16 cellular contexts compared by ENCODE assay signal in the genomic region with DNA sequence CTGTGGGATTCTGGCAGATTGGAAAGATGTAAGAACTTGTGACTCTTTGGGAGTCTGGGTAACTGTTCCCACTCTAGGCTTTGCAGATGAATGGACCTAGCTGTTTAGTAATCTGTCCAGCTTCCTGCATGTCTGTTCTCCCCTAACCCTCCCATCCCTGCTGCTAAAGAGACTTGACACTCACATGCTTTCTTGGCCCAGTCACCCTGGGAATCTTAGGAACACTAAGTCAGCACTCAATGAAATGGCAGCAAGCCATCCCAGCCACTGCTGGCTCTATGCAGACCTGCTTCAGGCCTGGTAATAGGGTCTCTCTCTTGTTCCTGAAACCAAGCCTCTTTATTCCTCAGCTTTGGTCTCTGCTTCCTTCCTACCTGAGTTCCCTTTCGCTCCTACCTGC.
DNase-seq lines count a peak whose midpoint lies in the region; ATAC-seq and TF ChIP-seq lines count a peak whose summit lies in the region.
"Had no signal": no experiment of that assay in that cellular context is flagged by ENCODE, and none has a peak within 500 bp of the region (broad histone marks: within the 10 kb centered on the region; RNA-seq: fewer than 3 reads in every experiment).

No MANE protein-coding gene starts in this region.

- H4K20me1 ChIP-seq in IMR-90 (ENCODE audit: insufficient read depth, low read length): no peaks in the 10 kb centered on the region

- H3K4me3 ChIP-seq in IMR-90 (ENCODE audit: insufficient read depth, low read depth, low read length) (no peak overlapping the region), heart right ventricle (no peak overlapping the region)

- peak; percentile 13 for ATAC-seq in IMR-90 (ENCODE audit: low read depth)
- peak in 7 of 8 donors; percentile 28 to 89 (median 85) for ATAC-seq in heart right ventricle
- ATAC-seq: activated T-helper 17 cell treated with anti-CD3 and anti-CD28 coated beads, Interleukin-2, amount 50 U/mL, for 72 hours had no signal

- no peaks in the 10 kb centered on the region for H3K27me3 Mint-ChIP-seq in brain
- H3K27me3 Mint-ChIP-seq: activated T-helper 17 cell treated with anti-CD3 and anti-CD28 coated beads, Interleukin-2, amount 50 U/mL, for 72 hours; type B pancreatic cell had no signal

- H2AK5ac ChIP-seq in IMR-90 (ENCODE audit: low read depth, low read length): peak overlapping the region; percentile 95

- H2AFZ ChIP-seq in IMR-90 (replicated peaks; ENCODE audit: low read length, poor library complexity): peak overlapping the region; percentile 68

- H3K9me1 ChIP-seq in IMR-90 (ENCODE audit: insufficient read depth, low read length): peaks cover 17% of the 10 kb centered on the region

- no peak for TF ChIP-seq RAD21 in IMR-90 (IDR thresholded peaks at IDR 0.05; ENCODE audit: low read length)

- peaks cover 3 to 17% of the 10 kb centered on the region in 2 experiments; a peak in 2 of 4 replicates for H3K79me1 ChIP-seq in IMR-90 (ENCODE audit: low read depth in 1 of 2, low read length in 2 of 2)

- DNase-seq in IMR-90 (peak; percentile 94), heart right ventricle (peak; percentile 21 to 45), stromal cell of bone marrow (ENCODE audit: low read depth) (peak; percentile 76), RKO (ENCODE audit: low spot score) (no peak), A172 (ENCODE audit: low spot score) (no peak), NOMO-1 treated with dmso at 0.1 percent for 144 hours (lab: John Stamatoyannopoulos, UW; ENCODE audit: unreplicated experiment) (no peak)
- no peak for DNase-seq in activated CD4-positive, alpha-beta T cell treated with anti-CD3 and anti-CD28 coated beads, Interleukin-2, amount 50 U/mL, for 4 hours
- DNase-seq: activated CD4-positive, alpha-beta memory T cell treated with anti-CD3 and anti-CD28 coated beads for 36 hours; CD8-positive, alpha-beta memory T cell; MV-4-11; naive B cell; NCI-H2107; stimulated activated CD4-positive, alpha-beta T cell treated with anti-CD3 and anti-CD28 coated beads, Interleukin-4, amount 100 ng/mL, for 1 hour had no signal

- H2BK120ac ChIP-seq in IMR-90 (ENCODE audit: low read depth, low read length): peak overlapping the region; percentile 97

- dilution Hi-C loops in IMR-90 (cut with HindIII; ENCODE audit: low sequenced_read_pairs, unreplicated experiment): no loop called here

- peak overlapping the region in 3 of 5 experiments; percentile 2 to 75 (median 64) for H3K27ac Mint-ChIP-seq in brain
- H3K27ac Mint-ChIP-seq: activated CD4-positive, alpha-beta memory T cell treated with anti-CD3 and anti-CD28 coated beads for 36 hours; activated T-helper 17 cell treated with anti-CD3 and anti-CD28 coated beads, Interleukin-2, amount 50 U/mL, for 72 hours; CD8-positive, alpha-beta memory T cell; naive B cell; type B pancreatic cell had no signal

- CTCF ChIA-PET in IMR-90 (lab: Yijun Ruan, JAX): no interaction called here

- H4K91ac ChIP-seq in IMR-90 (ENCODE audit: insufficient read depth, low read depth, low read length): peak overlapping the region; percentile 93

- in situ Hi-C loops in IMR-90 (cut with MboI; ENCODE audit: low sequenced_read_pairs): no loop called here

- BruUV-seq in IMR-90 (replicated peaks; lab: Mats Ljungman, UMichigan): no TSS peak

- H3K27ac ChIP-seq in IMR-90 (ENCODE audit: insufficient read depth, low read length) (peak overlapping the region; percentile 73; the same call in 1 of the 2 replicates), heart right ventricle (no peak overlapping the region)

- whole genome bisulfite sequencing in IMR-90 (ENCODE audit: extremely low coverage in 2 of 2, insufficient read length in 1 of 2), 2 experiments: 100% methylated on average over 1 of the region's 1 CpG; no CpG with 5 or more reads in 1 of the 2 experiments
- WGBS in heart right ventricle, 2 donors: 96 to 97% methylated on average over 1 of the region's 1 CpG

- H4K8ac ChIP-seq in IMR-90 (ENCODE audit: low read depth in 2 of 2, low read length in 2 of 2): peak overlapping the region; percentile 78 to 85; a peak in 3 of 4 replicates

- peak overlapping the region; percentile 34 for H3K9ac ChIP-seq in IMR-90 (ENCODE audit: low read depth, low read length)

- H3K14ac ChIP-seq in IMR-90 (replicated peaks; ENCODE audit: low read depth, low read length): peak overlapping the region; percentile 96

- intact Hi-C loops in IMR-90 (cut with micrococcal nuclease) (no loop called here), heart right ventricle (cut with DNase I) (no loop called here)

- H3K4me1 Mint-ChIP-seq in brain: peaks cover 25% of the 10 kb centered on the region
- H3K4me1 Mint-ChIP-seq: activated T-helper 17 cell treated with anti-CD3 and anti-CD28 coated beads, Interleukin-2, amount 50 U/mL, for 72 hours; CD8-positive, alpha-beta memory T cell; naive B cell had no signal

- H3K9me3 Mint-ChIP-seq in brain: peaks cover 0 to 6% (median 4%) of the 10 kb centered on the region in 5 experiments
- H3K9me3 Mint-ChIP-seq: activated CD4-positive, alpha-beta memory T cell treated with anti-CD3 and anti-CD28 coated beads for 36 hours; activated T-helper 17 cell treated with anti-CD3 and anti-CD28 coated beads, Interleukin-2, amount 50 U/mL, for 72 hours; CD8-positive, alpha-beta memory T cell had no signal

- TF ChIP-seq CTCF in IMR-90 (conservative IDR thresholded peaks at IDR 0.05; ENCODE audit: low read depth, low read length): no peak
- TF ChIP-seq CTCF in brain (conservative IDR thresholded peaks at IDR 0.05): no peak
- no peak for TF ChIP-seq CTCF in heart right ventricle (IDR thresholded peaks at IDR 0.05)

- peak overlapping the region; percentile 97 for H2BK15ac ChIP-seq in IMR-90 (ENCODE audit: low read depth, low read length)

- H3K18ac ChIP-seq in IMR-90 (ENCODE audit: low read depth, low read length): peak overlapping the region; percentile 67

- H3K36me3 Mint-ChIP-seq in brain: peaks cover 74% of the 10 kb centered on the region
- H3K36me3 Mint-ChIP-seq: activated CD4-positive, alpha-beta memory T cell treated with anti-CD3 and anti-CD28 coated beads for 36 hours; CD8-positive, alpha-beta memory T cell; naive B cell had no signal

- peak overlapping the region; percentile 55; the same call in 1 of the 2 replicates for H3K23ac ChIP-seq in IMR-90 (ENCODE audit: low read depth, low read length)

- H4K5ac ChIP-seq in IMR-90 (ENCODE audit: low read depth, low read length): peak overlapping the region; percentile 88

- H2AK9ac ChIP-seq in IMR-90 (replicated peaks; ENCODE audit: low read depth, low read length, poor library complexity): peak overlapping the region; percentile 81

- no peak for TF ChIP-seq POLR2A in IMR-90 (IDR thresholded peaks at IDR 0.05; ENCODE audit: low read depth, low read length)

- H3K4me1 ChIP-seq in IMR-90 (ENCODE audit: control insufficient read depth, insufficient read depth, low read length) (peaks cover 20% of the 10 kb centered on the region), heart right ventricle (peaks cover 0 to 16% (median 0%) of the 10 kb centered on the region in 9 donors)

- POLR2A ChIA-PET in IMR-90 (lab: Charles Lee; ENCODE audit: unreplicated experiment): no interaction called here

- H2BK5ac ChIP-seq in IMR-90 (ENCODE audit: low read depth, low read length, poor library complexity, severe bottlenecking): peak overlapping the region; percentile 96

- H3K27me3 ChIP-seq in IMR-90 (ENCODE audit: control insufficient read depth, insufficient read depth, low read length): no peaks in the 10 kb centered on the region
- H3K27me3 ChIP-seq in heart right ventricle: no peaks in the 10 kb centered on the region

- no peaks in the 10 kb centered on the region for H3K9me3 ChIP-seq in IMR-90 (ENCODE audit: control insufficient read depth, insufficient read depth, low read length)
- peaks cover 0 to 8% (median 0%) of the 10 kb centered on the region in 11 donors for H3K9me3 ChIP-seq in heart right ventricle

- H3K4ac ChIP-seq in IMR-90 (ENCODE audit: low read depth, low read length): peak overlapping the region; percentile 95

- H3K4me2 ChIP-seq in IMR-90 (ENCODE audit: low read depth, low read length): no peak overlapping the region

- no peak overlapping the region for H3K4me3 Mint-ChIP-seq in brain
- H3K4me3 Mint-ChIP-seq: activated CD4-positive, alpha-beta memory T cell treated with anti-CD3 and anti-CD28 coated beads for 36 hours; activated T-helper 17 cell treated with anti-CD3 and anti-CD28 coated beads, Interleukin-2, amount 50 U/mL, for 72 hours; CD8-positive, alpha-beta memory T cell; naive B cell; type B pancreatic cell had no signal

- H3K36me3 ChIP-seq in IMR-90 (ENCODE audit: control insufficient read depth, insufficient read depth, low read length) (no peaks in the 10 kb centered on the region), heart right ventricle (peaks cover 0 to 29% (median 6%) of the 10 kb centered on the region in 9 donors)

- H2BK20ac ChIP-seq in IMR-90 (ENCODE audit: low read depth, low read length): peak overlapping the region; percentile 97

- peak overlapping the region; percentile 40 for H3K56ac ChIP-seq in IMR-90 (ENCODE audit: extremely low read depth, insufficient read depth, low read length)

TF ChIP-seq in IMR-90, 13 proteins besides CTCF, POLR2A, EP300 and RAD21:
- TF ChIP-seq MAZ (IDR thresholded peaks at IDR 0.05; ENCODE audit: borderline replicate concordance, low read depth, low read length) (no peak), MXI1 (IDR thresholded peaks at IDR 0.05; ENCODE audit: borderline replicate concordance, low read depth, low read length) (0 out of 2 replicates have a peak, but pooled peaks have one; percentile 27), MAFK (IDR thresholded peaks at IDR 0.05; ENCODE audit: low read depth, low read length) (peak; percentile 45; the same call in 1 of the 2 replicates), RCOR1 (IDR thresholded peaks at IDR 0.05; ENCODE audit: insufficient replicate concordance, low read length) (peak; percentile 31)
- TF ChIP-seq, protein P1, sequence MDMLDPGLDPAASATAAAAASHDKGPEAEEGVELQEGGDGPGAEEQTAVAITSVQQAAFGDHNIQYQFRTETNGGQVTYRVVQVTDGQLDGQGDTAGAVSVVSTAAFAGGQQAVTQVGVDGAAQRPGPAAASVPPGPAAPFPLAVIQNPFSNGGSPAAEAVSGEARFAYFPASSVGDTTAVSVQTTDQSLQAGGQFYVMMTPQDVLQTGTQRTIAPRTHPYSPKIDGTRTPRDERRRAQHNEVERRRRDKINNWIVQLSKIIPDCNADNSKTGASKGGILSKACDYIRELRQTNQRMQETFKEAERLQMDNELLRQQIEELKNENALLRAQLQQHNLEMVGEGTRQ (IDR thresholded peaks at IDR 0.05; ENCODE audit: low read depth, low read length): no peak

Comparison
In these comparisons a context has a peak if more than half of its experiments do, and no peak if none do; other contexts are left out.
1. DNase-seq: peak in IMR-90 (single experiment), heart right ventricle (2 of 2) and stromal cell of bone marrow (single experiment); none in activated CD4-positive, alpha-beta T cell treated with anti-CD3 and anti-CD28 coated beads, Interleukin-2, amount 50 U/mL, for 4 hours (0 of 2), RKO (single experiment), A172 (single experiment) and NOMO-1 treated with dmso at 0.1 percent for 144 hours (single experiment).